ENCODE assay signal across 1 cellular context in the genomic region with DNA sequence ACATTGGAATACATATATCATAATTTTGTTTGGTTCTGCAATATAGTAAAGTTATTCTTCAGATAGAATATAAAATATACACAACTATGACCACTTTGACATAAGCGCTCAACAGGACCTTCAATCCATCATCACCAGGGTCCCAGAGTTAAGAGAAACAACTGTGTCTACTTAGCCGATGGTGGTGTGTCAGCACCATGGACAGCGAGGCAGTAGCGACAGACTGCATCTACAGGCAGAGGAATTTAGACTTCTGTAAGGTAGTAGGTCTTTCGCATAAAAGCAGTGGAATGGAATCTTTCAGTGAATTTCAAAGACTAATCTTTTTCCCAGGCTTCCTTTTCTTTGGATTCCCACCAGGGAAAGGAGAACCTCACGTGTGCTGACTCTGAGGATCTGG.
TF ChIP-seq lines count a peak whose summit lies in the region.

No MANE protein-coding gene starts in this region.

TF ChIP-seq in HepG2, 621 proteins besides CTCF, POLR2A, EP300 and RAD21 (continued from another document and continues in another):
- TF ChIP-seq, protein P1, sequence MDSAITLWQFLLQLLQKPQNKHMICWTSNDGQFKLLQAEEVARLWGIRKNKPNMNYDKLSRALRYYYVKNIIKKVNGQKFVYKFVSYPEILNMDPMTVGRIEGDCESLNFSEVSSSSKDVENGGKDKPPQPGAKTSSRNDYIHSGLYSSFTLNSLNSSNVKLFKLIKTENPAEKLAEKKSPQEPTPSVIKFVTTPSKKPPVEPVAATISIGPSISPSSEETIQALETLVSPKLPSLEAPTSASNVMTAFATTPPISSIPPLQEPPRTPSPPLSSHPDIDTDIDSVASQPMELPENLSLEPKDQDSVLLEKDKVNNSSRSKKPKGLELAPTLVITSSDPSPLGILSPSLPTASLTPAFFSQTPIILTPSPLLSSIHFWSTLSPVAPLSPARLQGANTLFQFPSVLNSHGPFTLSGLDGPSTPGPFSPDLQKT (CRISPR knock-in tag; IDR thresholded peaks at IDR 0.05; ENCODE audit: borderline replicate concordance) = no peak
- TF ChIP-seq, protein P2, sequence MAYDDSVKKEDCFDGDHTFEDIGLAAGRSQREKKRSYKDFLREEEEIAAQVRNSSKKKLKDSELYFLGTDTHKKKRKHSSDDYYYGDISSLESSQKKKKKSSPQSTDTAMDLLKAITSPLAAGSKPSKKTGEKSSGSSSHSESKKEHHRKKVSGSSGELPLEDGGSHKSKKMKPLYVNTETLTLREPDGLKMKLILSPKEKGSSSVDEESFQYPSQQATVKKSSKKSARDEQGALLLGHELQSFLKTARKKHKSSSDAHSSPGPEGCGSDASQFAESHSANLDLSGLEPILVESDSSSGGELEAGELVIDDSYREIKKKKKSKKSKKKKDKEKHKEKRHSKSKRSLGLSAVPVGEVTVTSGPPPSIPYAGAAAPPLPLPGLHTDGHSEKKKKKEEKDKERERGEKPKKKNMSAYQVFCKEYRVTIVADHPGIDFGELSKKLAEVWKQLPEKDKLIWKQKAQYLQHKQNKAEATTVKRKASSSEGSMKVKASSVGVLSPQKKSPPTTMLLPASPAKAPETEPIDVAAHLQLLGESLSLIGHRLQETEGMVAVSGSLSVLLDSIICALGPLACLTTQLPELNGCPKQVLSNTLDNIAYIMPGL (CRISPR knock-in tag; IDR thresholded peaks at IDR 0.05; ENCODE audit: borderline replicate concordance in 1 of 2, low read depth in 1 of 2) = peak in 1 of 2 experiments; percentile 46; a peak in 1 of 4 replicates
- TF ChIP-seq PLRG1 (conservative IDR thresholded peaks at IDR 0.05) = no peak
- TF ChIP-seq, protein P3, sequence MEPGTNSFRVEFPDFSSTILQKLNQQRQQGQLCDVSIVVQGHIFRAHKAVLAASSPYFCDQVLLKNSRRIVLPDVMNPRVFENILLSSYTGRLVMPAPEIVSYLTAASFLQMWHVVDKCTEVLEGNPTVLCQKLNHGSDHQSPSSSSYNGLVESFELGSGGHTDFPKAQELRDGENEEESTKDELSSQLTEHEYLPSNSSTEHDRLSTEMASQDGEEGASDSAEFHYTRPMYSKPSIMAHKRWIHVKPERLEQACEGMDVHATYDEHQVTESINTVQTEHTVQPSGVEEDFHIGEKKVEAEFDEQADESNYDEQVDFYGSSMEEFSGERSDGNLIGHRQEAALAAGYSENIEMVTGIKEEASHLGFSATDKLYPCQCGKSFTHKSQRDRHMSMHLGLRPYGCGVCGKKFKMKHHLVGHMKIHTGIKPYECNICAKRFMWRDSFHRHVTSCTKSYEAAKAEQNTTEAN (CRISPR knock-in tag; conservative IDR thresholded peaks at IDR 0.05) = peak; percentile 90
- no peak for TF ChIP-seq FOXK2 (IDR thresholded peaks at IDR 0.05)
- TF ChIP-seq, protein P4, sequence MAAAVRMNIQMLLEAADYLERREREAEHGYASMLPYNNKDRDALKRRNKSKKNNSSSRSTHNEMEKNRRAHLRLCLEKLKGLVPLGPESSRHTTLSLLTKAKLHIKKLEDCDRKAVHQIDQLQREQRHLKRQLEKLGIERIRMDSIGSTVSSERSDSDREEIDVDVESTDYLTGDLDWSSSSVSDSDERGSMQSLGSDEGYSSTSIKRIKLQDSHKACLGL (CRISPR knock-in tag; IDR thresholded peaks at IDR 0.05) = no peak
- TF ChIP-seq, protein P5, sequence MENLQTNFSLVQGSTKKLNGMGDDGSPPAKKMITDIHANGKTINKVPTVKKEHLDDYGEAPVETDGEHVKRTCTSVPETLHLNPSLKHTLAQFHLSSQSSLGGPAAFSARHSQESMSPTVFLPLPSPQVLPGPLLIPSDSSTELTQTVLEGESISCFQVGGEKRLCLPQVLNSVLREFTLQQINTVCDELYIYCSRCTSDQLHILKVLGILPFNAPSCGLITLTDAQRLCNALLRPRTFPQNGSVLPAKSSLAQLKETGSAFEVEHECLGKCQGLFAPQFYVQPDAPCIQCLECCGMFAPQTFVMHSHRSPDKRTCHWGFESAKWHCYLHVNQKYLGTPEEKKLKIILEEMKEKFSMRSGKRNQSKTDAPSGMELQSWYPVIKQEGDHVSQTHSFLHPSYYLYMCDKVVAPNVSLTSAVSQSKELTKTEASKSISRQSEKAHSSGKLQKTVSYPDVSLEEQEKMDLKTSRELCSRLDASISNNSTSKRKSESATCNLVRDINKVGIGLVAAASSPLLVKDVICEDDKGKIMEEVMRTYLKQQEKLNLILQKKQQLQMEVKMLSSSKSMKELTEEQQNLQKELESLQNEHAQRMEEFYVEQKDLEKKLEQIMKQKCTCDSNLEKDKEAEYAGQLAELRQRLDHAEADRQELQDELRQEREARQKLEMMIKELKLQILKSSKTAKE (CRISPR knock-in tag; IDR thresholded peaks at IDR 0.05; ENCODE audit: borderline replicate concordance) = no peak
- no peak for TF ChIP-seq KDM5B (CRISPR knock-in tag; IDR thresholded peaks at IDR 0.05; ENCODE audit: borderline replicate concordance)
- no peak for TF ChIP-seq NR1H2 (CRISPR knock-in tag; IDR thresholded peaks at IDR 0.05; ENCODE audit: borderline replicate concordance, low read depth)
- TF ChIP-seq RORA (CRISPR knock-in tag; IDR thresholded peaks at IDR 0.05) = no peak
- no peak for TF ChIP-seq ZNF768 (CRISPR knock-in tag; IDR thresholded peaks at IDR 0.05)
- no peak for TF ChIP-seq SMAD9 (CRISPR knock-in tag; IDR thresholded peaks at IDR 0.05)
- peak; percentile 67; the same call in 1 of the 2 replicates for TF ChIP-seq ZNF263 (CRISPR knock-in tag; IDR thresholded peaks at IDR 0.05)
- no peak for TF ChIP-seq ZNF225 (CRISPR knock-in tag; IDR thresholded peaks at IDR 0.05)
- TF ChIP-seq RFX5 (IDR thresholded peaks at IDR 0.05; ENCODE audit: low read depth, low read length) = no peak
- peak; percentile 69; the same call in 1 of the 2 replicates for TF ChIP-seq ZBTB21 (CRISPR knock-in tag; IDR thresholded peaks at IDR 0.05)
- no peak for TF ChIP-seq RAD51 (IDR thresholded peaks at IDR 0.05; ENCODE audit: borderline replicate concordance)
- peak; percentile 94 for TF ChIP-seq ZNF773 (CRISPR knock-in tag; IDR thresholded peaks at IDR 0.05; ENCODE audit: borderline replicate concordance)
- no peak for TF ChIP-seq HNRNPL (IDR thresholded peaks at IDR 0.05; ENCODE audit: low read depth, low read length)
- TF ChIP-seq, protein P6, sequence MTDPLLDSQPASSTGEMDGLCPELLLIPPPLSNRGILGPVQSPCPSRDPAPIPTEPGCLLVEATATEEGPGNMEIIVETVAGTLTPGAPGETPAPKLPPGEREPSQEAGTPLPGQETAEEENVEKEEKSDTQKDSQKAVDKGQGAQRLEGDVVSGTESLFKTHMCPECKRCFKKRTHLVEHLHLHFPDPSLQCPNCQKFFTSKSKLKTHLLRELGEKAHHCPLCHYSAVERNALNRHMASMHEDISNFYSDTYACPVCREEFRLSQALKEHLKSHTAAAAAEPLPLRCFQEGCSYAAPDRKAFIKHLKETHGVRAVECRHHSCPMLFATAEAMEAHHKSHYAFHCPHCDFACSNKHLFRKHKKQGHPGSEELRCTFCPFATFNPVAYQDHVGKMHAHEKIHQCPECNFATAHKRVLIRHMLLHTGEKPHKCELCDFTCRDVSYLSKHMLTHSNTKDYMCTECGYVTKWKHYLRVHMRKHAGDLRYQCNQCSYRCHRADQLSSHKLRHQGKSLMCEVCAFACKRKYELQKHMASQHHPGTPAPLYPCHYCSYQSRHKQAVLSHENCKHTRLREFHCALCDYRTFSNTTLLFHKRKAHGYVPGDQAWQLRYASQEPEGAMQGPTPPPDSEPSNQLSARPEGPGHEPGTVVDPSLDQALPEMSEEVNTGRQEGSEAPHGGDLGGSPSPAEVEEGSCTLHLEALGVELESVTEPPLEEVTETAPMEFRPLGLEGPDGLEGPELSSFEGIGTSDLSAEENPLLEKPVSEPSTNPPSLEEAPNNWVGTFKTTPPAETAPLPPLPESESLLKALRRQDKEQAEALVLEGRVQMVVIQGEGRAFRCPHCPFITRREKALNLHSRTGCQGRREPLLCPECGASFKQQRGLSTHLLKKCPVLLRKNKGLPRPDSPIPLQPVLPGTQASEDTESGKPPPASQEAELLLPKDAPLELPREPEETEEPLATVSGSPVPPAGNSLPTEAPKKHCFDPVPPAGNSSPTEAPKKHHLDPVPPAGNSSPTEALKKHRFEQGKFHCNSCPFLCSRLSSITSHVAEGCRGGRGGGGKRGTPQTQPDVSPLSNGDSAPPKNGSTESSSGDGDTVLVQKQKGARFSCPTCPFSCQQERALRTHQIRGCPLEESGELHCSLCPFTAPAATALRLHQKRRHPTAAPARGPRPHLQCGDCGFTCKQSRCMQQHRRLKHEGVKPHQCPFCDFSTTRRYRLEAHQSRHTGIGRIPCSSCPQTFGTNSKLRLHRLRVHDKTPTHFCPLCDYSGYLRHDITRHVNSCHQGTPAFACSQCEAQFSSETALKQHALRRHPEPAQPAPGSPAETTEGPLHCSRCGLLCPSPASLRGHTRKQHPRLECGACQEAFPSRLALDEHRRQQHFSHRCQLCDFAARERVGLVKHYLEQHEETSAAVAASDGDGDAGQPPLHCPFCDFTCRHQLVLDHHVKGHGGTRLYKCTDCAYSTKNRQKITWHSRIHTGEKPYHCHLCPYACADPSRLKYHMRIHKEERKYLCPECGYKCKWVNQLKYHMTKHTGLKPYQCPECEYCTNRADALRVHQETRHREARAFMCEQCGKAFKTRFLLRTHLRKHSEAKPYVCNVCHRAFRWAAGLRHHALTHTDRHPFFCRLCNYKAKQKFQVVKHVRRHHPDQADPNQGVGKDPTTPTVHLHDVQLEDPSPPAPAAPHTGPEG (CRISPR knock-in tag; IDR thresholded peaks at IDR 0.05) = peak; percentile 61; the same call in 1 of the 2 replicates
- TF ChIP-seq ARNTL (CRISPR knock-in tag; IDR thresholded peaks at IDR 0.05) = peak; percentile 80
- no peak for TF ChIP-seq CEBPB (IDR thresholded peaks at IDR 0.05; ENCODE audit: borderline replicate concordance, low read depth, low read length)
- TF ChIP-seq ZNF776 (CRISPR knock-in tag; IDR thresholded peaks at IDR 0.05) = no peak
- no peak; the same call in 1 of the 2 replicates for TF ChIP-seq NFKB2 (CRISPR knock-in tag; IDR thresholded peaks at IDR 0.05; ENCODE audit: borderline replicate concordance)
- TF ChIP-seq, protein P7, sequence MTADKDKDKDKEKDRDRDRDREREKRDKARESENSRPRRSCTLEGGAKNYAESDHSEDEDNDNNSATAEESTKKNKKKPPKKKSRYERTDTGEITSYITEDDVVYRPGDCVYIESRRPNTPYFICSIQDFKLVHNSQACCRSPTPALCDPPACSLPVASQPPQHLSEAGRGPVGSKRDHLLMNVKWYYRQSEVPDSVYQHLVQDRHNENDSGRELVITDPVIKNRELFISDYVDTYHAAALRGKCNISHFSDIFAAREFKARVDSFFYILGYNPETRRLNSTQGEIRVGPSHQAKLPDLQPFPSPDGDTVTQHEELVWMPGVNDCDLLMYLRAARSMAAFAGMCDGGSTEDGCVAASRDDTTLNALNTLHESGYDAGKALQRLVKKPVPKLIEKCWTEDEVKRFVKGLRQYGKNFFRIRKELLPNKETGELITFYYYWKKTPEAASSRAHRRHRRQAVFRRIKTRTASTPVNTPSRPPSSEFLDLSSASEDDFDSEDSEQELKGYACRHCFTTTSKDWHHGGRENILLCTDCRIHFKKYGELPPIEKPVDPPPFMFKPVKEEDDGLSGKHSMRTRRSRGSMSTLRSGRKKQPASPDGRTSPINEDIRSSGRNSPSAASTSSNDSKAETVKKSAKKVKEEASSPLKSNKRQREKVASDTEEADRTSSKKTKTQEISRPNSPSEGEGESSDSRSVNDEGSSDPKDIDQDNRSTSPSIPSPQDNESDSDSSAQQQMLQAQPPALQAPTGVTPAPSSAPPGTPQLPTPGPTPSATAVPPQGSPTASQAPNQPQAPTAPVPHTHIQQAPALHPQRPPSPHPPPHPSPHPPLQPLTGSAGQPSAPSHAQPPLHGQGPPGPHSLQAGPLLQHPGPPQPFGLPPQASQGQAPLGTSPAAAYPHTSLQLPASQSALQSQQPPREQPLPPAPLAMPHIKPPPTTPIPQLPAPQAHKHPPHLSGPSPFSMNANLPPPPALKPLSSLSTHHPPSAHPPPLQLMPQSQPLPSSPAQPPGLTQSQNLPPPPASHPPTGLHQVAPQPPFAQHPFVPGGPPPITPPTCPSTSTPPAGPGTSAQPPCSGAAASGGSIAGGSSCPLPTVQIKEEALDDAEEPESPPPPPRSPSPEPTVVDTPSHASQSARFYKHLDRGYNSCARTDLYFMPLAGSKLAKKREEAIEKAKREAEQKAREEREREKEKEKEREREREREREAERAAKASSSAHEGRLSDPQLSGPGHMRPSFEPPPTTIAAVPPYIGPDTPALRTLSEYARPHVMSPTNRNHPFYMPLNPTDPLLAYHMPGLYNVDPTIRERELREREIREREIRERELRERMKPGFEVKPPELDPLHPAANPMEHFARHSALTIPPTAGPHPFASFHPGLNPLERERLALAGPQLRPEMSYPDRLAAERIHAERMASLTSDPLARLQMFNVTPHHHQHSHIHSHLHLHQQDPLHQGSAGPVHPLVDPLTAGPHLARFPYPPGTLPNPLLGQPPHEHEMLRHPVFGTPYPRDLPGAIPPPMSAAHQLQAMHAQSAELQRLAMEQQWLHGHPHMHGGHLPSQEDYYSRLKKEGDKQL (CRISPR knock-in tag; IDR thresholded peaks at IDR 0.05; ENCODE audit: low read depth) = 0 out of 2 replicates have a peak, but pooled peaks have one; percentile 19
- TF ChIP-seq FOXK1 (CRISPR knock-in tag; IDR thresholded peaks at IDR 0.05; ENCODE audit: borderline replicate concordance, low read depth) = peak; percentile 84; the same call in 1 of the 2 replicates
- TF ChIP-seq ZNF607 (CRISPR knock-in tag; IDR thresholded peaks at IDR 0.05; ENCODE audit: borderline replicate concordance) = peak; percentile 68; the same call in 1 of the 2 replicates
- TF ChIP-seq EEA1 (CRISPR knock-in tag; IDR thresholded peaks at IDR 0.05; ENCODE audit: borderline replicate concordance) = no peak
- TF ChIP-seq ZNF180 (CRISPR knock-in tag; IDR thresholded peaks at IDR 0.05; ENCODE audit: borderline replicate concordance, low read depth) = no peak
- TF ChIP-seq ZNF251 (CRISPR knock-in tag; IDR thresholded peaks at IDR 0.05) = 0 out of 2 replicates have a peak, but pooled peaks have one; percentile 54
- no peak for TF ChIP-seq DR1 (CRISPR knock-in tag; IDR thresholded peaks at IDR 0.05)
- TF ChIP-seq ZNF547 (CRISPR knock-in tag; IDR thresholded peaks at IDR 0.05) = no peak
- TF ChIP-seq HOXA3 (CRISPR knock-in tag; IDR thresholded peaks at IDR 0.05) = 0 out of 2 replicates have a peak, but pooled peaks have one; percentile 46
- no peak for TF ChIP-seq ZNF670 (CRISPR knock-in tag; IDR thresholded peaks at IDR 0.05; ENCODE audit: borderline replicate concordance)
- no peak for TF ChIP-seq NRL (CRISPR knock-in tag; IDR thresholded peaks at IDR 0.05; ENCODE audit: borderline replicate concordance)
- no peak; the same call in 1 of the 2 replicates for TF ChIP-seq ZNF878 (CRISPR knock-in tag; IDR thresholded peaks at IDR 0.05)
- no peak for TF ChIP-seq CREM (IDR thresholded peaks at IDR 0.05)
- TF ChIP-seq CREM (CRISPR knock-in tag; IDR thresholded peaks at IDR 0.05) = no peak
- TF ChIP-seq, protein P8, sequence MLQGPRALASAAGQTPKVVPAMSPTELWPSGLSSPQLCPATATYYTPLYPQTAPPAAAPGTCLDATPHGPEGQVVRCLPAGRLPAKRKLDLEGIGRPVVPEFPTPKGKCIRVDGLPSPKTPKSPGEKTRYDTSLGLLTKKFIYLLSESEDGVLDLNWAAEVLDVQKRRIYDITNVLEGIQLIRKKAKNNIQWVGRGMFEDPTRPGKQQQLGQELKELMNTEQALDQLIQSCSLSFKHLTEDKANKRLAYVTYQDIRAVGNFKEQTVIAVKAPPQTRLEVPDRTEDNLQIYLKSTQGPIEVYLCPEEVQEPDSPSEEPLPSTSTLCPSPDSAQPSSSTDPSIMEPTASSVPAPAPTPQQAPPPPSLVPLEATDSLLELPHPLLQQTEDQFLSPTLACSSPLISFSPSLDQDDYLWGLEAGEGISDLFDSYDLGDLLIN (CRISPR knock-in tag; IDR thresholded peaks at IDR 0.05; ENCODE audit: borderline replicate concordance) = no peak; the same call in 1 of the 2 replicates
- 0 out of 2 replicates have a peak, but pooled peaks have one; percentile 35 for TF ChIP-seq MED13 (CRISPR knock-in tag; IDR thresholded peaks at IDR 0.05)
- TF ChIP-seq GZF1 (CRISPR knock-in tag; IDR thresholded peaks at IDR 0.05) = no peak
- TF ChIP-seq BRCA1 (CRISPR knock-in tag; IDR thresholded peaks at IDR 0.05) = peak; percentile 98
- TF ChIP-seq POLR2G (IDR thresholded peaks at IDR 0.05; ENCODE audit: low read depth, low read length) = no peak
